In the genomic region with DNA sequence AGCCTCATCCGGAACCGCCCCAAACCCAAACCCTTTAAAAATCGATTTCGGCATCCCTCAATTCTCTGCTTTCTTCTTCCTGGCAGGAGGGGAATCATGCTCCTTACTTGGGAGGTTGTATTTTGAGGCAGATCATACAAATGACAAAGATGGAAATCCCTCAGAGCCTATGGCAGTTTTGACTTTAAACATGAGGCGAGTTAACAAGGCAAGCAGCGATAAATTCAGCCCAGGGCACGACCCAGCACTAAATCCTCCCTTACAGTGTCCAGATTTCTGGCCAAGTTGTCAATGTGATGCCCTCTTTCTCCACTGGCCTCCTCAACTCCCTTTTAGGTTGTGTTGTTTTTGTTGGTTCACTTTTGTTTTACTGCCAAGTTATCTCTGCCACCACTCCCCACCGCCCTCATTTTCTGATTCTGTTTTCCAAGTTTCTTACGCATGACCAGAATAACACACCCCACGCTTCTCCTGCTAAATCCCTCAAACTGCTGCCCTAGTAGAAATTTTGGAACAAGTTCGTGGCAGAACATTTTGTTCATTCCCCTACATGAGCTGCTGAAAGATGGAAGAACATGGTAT, we compare ENCODE assay signal across 9 cellular contexts.
DNase-seq lines count a peak whose midpoint lies in the region; TF ChIP-seq lines count a peak whose summit lies in the region.
"Had no signal": no experiment of that assay in that cellular context is flagged by ENCODE, and none has a peak within 500 bp of the region (broad histone marks: within the 10 kb centered on the region; RNA-seq: fewer than 3 reads in every experiment).

No MANE protein-coding gene starts in this region.

- H3K27ac Mint-ChIP-seq in activated T-cell treated with anti-CD3 and anti-CD28 coated beads, Interleukin-2, amount 50 U/mL, for 24 hours = peak overlapping the region; percentile 9
- no peak overlapping the region for H3K27ac Mint-ChIP-seq in endodermal cell

- intact Hi-C loops in transverse colon (cut with DNase I; ENCODE audit: low total_unique reads) = no loop called here

- H3K4me1 Mint-ChIP-seq in activated T-cell treated with anti-CD3 and anti-CD28 coated beads, Interleukin-2, amount 50 U/mL, for 24 hours (ENCODE audit: low read depth) = peaks cover 40% of the 10 kb centered on the region
- H3K4me1 Mint-ChIP-seq in endodermal cell = peaks cover 39% of the 10 kb centered on the region

- H3K4me1 ChIP-seq in endodermal cell (ENCODE audit: control insufficient read depth, insufficient read depth, low read length) = no peaks in the 10 kb centered on the region
- peaks cover 30% of the 10 kb centered on the region for H3K4me1 ChIP-seq in mucosa of stomach (ENCODE audit: control insufficient read depth, insufficient read depth, low read length)
- peaks cover 13 to 43% (median 27%) of the 10 kb centered on the region in 4 donors for H3K4me1 ChIP-seq in transverse colon

- H3K9me3 ChIP-seq in endodermal cell (ENCODE audit: control insufficient read depth, low read length) = no peaks in the 10 kb centered on the region
- no peaks in the 10 kb centered on the region for H3K9me3 ChIP-seq in mucosa of stomach (ENCODE audit: control insufficient read depth, low read length)
- no peaks in the 10 kb centered on the region for H3K9me3 ChIP-seq in transverse colon
- peaks cover 2% of the 10 kb centered on the region for H3K9me3 ChIP-seq in WERI-Rb-1 (ENCODE audit: severe bottlenecking)

- TF ChIP-seq CTCF in endodermal cell (conservative IDR thresholded peaks at IDR 0.05) (no peak), transverse colon (IDR thresholded peaks at IDR 0.05) (no peak), WERI-Rb-1 (IDR thresholded peaks at IDR 0.05; ENCODE audit: low read depth, low read length) (no peak)

- no peak for TF ChIP-seq EP300 in transverse colon (IDR thresholded peaks at IDR 0.05; ENCODE audit: low read depth)

- H3K36me3 Mint-ChIP-seq in activated T-cell treated with anti-CD3 and anti-CD28 coated beads, Interleukin-2, amount 50 U/mL, for 24 hours (ENCODE audit: low read depth) = no peaks in the 10 kb centered on the region
- no peaks in the 10 kb centered on the region for H3K36me3 Mint-ChIP-seq in endodermal cell (ENCODE audit: low read depth)

- H3K27ac ChIP-seq in endodermal cell (ENCODE audit: low read depth, low read length) = no peak overlapping the region
- H3K27ac ChIP-seq in transverse colon = peak overlapping the region; percentile 61 to 89 (median 84)
- no peak overlapping the region for H3K27ac ChIP-seq in WERI-Rb-1

- H3K4me3 ChIP-seq in endodermal cell (ENCODE audit: low read length) = peak overlapping the region; percentile 80
- no peak overlapping the region for H3K4me3 ChIP-seq in mucosa of stomach (ENCODE audit: low read length)
- H3K4me3 ChIP-seq in transverse colon = peak overlapping the region in 3 of 4 donors; percentile 28 to 59 (median 43)
- H3K4me3 ChIP-seq in WERI-Rb-1 (ENCODE audit: low read depth, low read length) = no peak overlapping the region

- H3K4me3 Mint-ChIP-seq in activated T-cell treated with anti-CD3 and anti-CD28 coated beads, Interleukin-2, amount 50 U/mL, for 24 hours = peak overlapping the region; percentile 70
- H3K4me3 Mint-ChIP-seq in endodermal cell = peak overlapping the region; percentile 64

- in situ Hi-C loops in transverse colon (cut with MboI; ENCODE audit: low pct_ligation_motif_present in 1 of 4, low pct_unique_long_range_greater_than_20kb in 1 of 4, low sequenced_read_pairs in 3 of 4) = no loop called here
- in situ Hi-C loops in KBM-7 (cut with MboI; ENCODE audit: low pct_unique_long_range_greater_than_20kb, low sequenced_read_pairs) = no loop called here

- peaks cover 46% of the 10 kb centered on the region for H3K27me3 Mint-ChIP-seq in activated T-cell treated with anti-CD3 and anti-CD28 coated beads, Interleukin-2, amount 50 U/mL, for 24 hours
- H3K27me3 Mint-ChIP-seq in endodermal cell (ENCODE audit: insufficient read depth) = peaks cover 82% of the 10 kb centered on the region

- H3K36me3 ChIP-seq in endodermal cell (ENCODE audit: control insufficient read depth, insufficient read depth, low read length) = no peaks in the 10 kb centered on the region
- no peaks in the 10 kb centered on the region for H3K36me3 ChIP-seq in mucosa of stomach (ENCODE audit: control insufficient read depth, insufficient read depth, low read length)
- no peaks in the 10 kb centered on the region for H3K36me3 ChIP-seq in transverse colon
- no peaks in the 10 kb centered on the region for H3K36me3 ChIP-seq in WERI-Rb-1

- no peak for DNase-seq in activated T-cell treated with anti-CD3 and anti-CD28 coated beads, Interleukin-2, amount 50 U/mL, for 24 hours
- DNase-seq in activated T-cell treated with anti-CD3 and anti-CD28 coated beads, Interleukin-2, amount 50 U/mL, for 1 hour = no peak
- DNase-seq in endodermal cell (no peak), transverse colon (no peak), WERI-Rb-1 (no peak), NCI-H2107 (lab: John Stamatoyannopoulos, UW) (no peak), KBM-7 (no peak)
- DNase-seq: occipital lobe had no signal

- TF ChIP-seq POLR2A in transverse colon (IDR thresholded peaks at IDR 0.05) = no peak

- H3K27me3 ChIP-seq in endodermal cell (ENCODE audit: control insufficient read depth, insufficient read depth, low read length, poor library complexity, severe bottlenecking) = peaks cover 61% of the 10 kb centered on the region
- peaks cover 24% of the 10 kb centered on the region for H3K27me3 ChIP-seq in mucosa of stomach (ENCODE audit: control insufficient read depth, insufficient read depth, low read length)
- H3K27me3 ChIP-seq in transverse colon = peaks cover 20% of the 10 kb centered on the region
- peaks cover 86% of the 10 kb centered on the region for H3K27me3 ChIP-seq in WERI-Rb-1 (ENCODE audit: insufficient read depth, low read depth, severe bottlenecking)

- WGBS in endodermal cell (ENCODE audit: insufficient coverage in 1 of 2, insufficient read length in 1 of 2), 2 experiments = 37 to 40% methylated on average over 9 to 11 of the region's 11 CpGs
- 49 to 61% methylated on average over 8 to 11 of the region's 11 CpGs for WGBS in transverse colon (ENCODE audit: low coverage in 1 of 2), 2 donors

- H3K9me3 Mint-ChIP-seq in activated T-cell treated with anti-CD3 and anti-CD28 coated beads, Interleukin-2, amount 50 U/mL, for 24 hours = no peaks in the 10 kb centered on the region
- no peaks in the 10 kb centered on the region for H3K9me3 Mint-ChIP-seq in endodermal cell

- H3K9ac ChIP-seq in endodermal cell (ENCODE audit: extremely low read depth, low read length, poor library complexity, severe bottlenecking) = no peak overlapping the region
- peak overlapping the region; percentile 80 for H3K9ac ChIP-seq in mucosa of stomach (ENCODE audit: low read length)

Comparison
In these comparisons a context has a peak if more than half of its experiments do, and no peak if none do; other contexts are left out.
1. H3K27ac ChIP-seq: peak in transverse colon (4 of 4); none in endodermal cell (single experiment) and WERI-Rb-1 (single experiment).
2. H3K4me3 ChIP-seq: peak in endodermal cell (single experiment) and transverse colon (3 of 4); none in mucosa of stomach (single experiment) and WERI-Rb-1 (single experiment).